In the genomic region with DNA sequence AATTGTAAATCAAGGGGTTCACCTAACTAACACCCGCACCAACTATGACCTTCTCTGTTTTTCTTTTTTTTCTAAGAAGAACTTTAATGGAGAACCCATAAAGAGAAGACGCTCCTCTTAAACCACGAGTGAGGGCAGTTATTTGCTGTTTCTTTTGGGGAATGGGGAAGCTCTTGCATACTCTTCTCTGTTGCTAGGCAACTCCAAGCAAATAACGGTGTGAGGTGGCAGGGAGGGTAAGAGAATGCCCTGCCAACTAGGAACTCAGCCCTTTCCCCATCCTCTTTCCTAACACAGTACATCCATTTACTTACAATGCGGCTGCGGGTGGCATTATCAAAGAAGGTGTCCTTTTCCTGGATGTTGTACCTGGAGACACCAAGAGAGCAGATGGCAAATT, we compare ENCODE assay signal across 17 cellular contexts.
"Had no signal": no experiment of that assay in that cellular context is flagged by ENCODE, and none has a peak within 500 bp of the region (broad histone marks: within the 10 kb centered on the region; RNA-seq: fewer than 3 reads in every experiment).

No MANE protein-coding gene starts in this region.

- ATAC-seq: activated CD8-positive, alpha-beta T cell treated with anti-CD3 and anti-CD28 coated beads, Interleukin-2, amount 10 ng/mL, durations not matched to agents 7 days and 5 days; activated T-cell treated with anti-CD3 and anti-CD28 coated beads, Interleukin-2, amount 50 U/mL, for 72 hours; gastroesophageal sphincter; heart right ventricle; natural killer cell treated with Interleukin-12 subunit alpha and Interleukin-12 subunit beta and Interleukin-15 and Interleukin-18, amount 100 ng/mL, for 72 hours; right cardiac atrium had no signal

- DNase-seq: activated CD4-positive, alpha-beta T cell treated with anti-CD3 and anti-CD28 coated beads, Interleukin-2, amount 10 ng/mL, durations not matched to agents 24 days and 14 days; activated CD4-positive, CD25-positive, alpha-beta regulatory T cell; activated CD8-positive, alpha-beta memory T cell treated with anti-CD3 and anti-CD28 coated beads, Interleukin-2, amount 50 U/mL, for 48 hours; activated CD8-positive, alpha-beta T cell treated with anti-CD3 and anti-CD28 coated beads, Interleukin-2, amount 10 ng/mL, durations not matched to agents 7 days and 5 days; activated gamma-delta T cell; activated T-cell treated with anti-CD3 and anti-CD28 coated beads, Interleukin-2, amount 50 U/mL, for 72 hours; amniotic stem cell; heart right ventricle; left ventricle myocardium inferior; mesenchymal stem cell; right cardiac atrium; stimulated activated CD4-positive, alpha-beta T cell treated with anti-CD3 and anti-CD28 coated beads, Interleukin-4, amount 100 ng/mL, for 24 hours; stimulated activated naive CD4-positive, alpha-beta T cell treated with Interleukin-2 at 50 U/mL for 16 hours; substantia nigra; transverse colon had no signal
